Comparison of ENCODE assay signal across 15 cellular contexts in genomic region chr16:27827765-27828164, GRCh38.
DNase-seq lines count a peak whose midpoint lies in the region; ATAC-seq and TF ChIP-seq lines count a peak whose summit lies in the region.
"Had no signal": no experiment of that assay in that cellular context is flagged by ENCODE, and none has a peak within 500 bp of the region (broad histone marks: within the 10 kb centered on the region; RNA-seq: fewer than 3 reads in every experiment).

No MANE protein-coding gene starts in this region.

- no peak for TF ChIP-seq CTCF in IMR-90 (conservative IDR thresholded peaks at IDR 0.05; ENCODE audit: low read depth, low read length)
- no peak for TF ChIP-seq CTCF in endodermal cell (conservative IDR thresholded peaks at IDR 0.05)
- TF ChIP-seq CTCF in upper lobe of right lung (IDR thresholded peaks at IDR 0.05): no peak

- no peaks in the 10 kb centered on the region for H3K36me3 ChIP-seq in IMR-90 (ENCODE audit: control insufficient read depth, insufficient read depth, low read length)
- no peaks in the 10 kb centered on the region for H3K36me3 ChIP-seq in endodermal cell (ENCODE audit: control insufficient read depth, insufficient read depth, low read length)
- H3K36me3 ChIP-seq in upper lobe of right lung: no peaks in the 10 kb centered on the region
- H3K36me3 ChIP-seq: BLaER1 treated with 17β-estradiol and CSF1 and Interleukin-3, amounts not matched to agents 10 nM and 100 nM had no signal

- no peak overlapping the region for H3K23ac ChIP-seq in IMR-90 (ENCODE audit: low read depth, low read length)

- H3K9me3 ChIP-seq in IMR-90 (ENCODE audit: control insufficient read depth, insufficient read depth, low read length) (peaks cover 3% of the 10 kb centered on the region; the same call in 1 of the 2 replicates), endodermal cell (ENCODE audit: control insufficient read depth, low read length) (peaks cover 7% of the 10 kb centered on the region), upper lobe of right lung (no peaks in the 10 kb centered on the region)

- no peak overlapping the region for H3K4me2 ChIP-seq in IMR-90 (ENCODE audit: low read depth, low read length)
- H3K4me2 ChIP-seq: BLaER1 treated with 17β-estradiol and CSF1 and Interleukin-3, amounts not matched to agents 10 nM and 100 nM had no signal

- no peaks in the 10 kb centered on the region for H4K20me1 ChIP-seq in IMR-90 (ENCODE audit: insufficient read depth, low read length)
- H4K20me1 ChIP-seq: BLaER1 treated with 17β-estradiol and CSF1 and Interleukin-3, amounts not matched to agents 10 nM and 100 nM had no signal

- no peak overlapping the region for H2AK5ac ChIP-seq in IMR-90 (ENCODE audit: low read depth, low read length)

- no peak overlapping the region for H3K56ac ChIP-seq in IMR-90 (ENCODE audit: extremely low read depth, insufficient read depth, low read length)

- peaks cover 22% of the 10 kb centered on the region for H3K27me3 Mint-ChIP-seq in endodermal cell (ENCODE audit: insufficient read depth)
- H3K27me3 Mint-ChIP-seq: B cell had no signal

- H3K4ac ChIP-seq in IMR-90 (ENCODE audit: low read depth, low read length): no peak overlapping the region

- no peak overlapping the region for H2BK20ac ChIP-seq in IMR-90 (ENCODE audit: low read depth, low read length)

- no peak overlapping the region for H3K14ac ChIP-seq in IMR-90 (replicated peaks; ENCODE audit: low read depth, low read length)

- no peak for TF ChIP-seq POLR2A in IMR-90 (IDR thresholded peaks at IDR 0.05; ENCODE audit: low read depth, low read length)

- CTCF ChIA-PET in IMR-90 (lab: Yijun Ruan, JAX): no interaction called here

- H3K18ac ChIP-seq in IMR-90 (ENCODE audit: low read depth, low read length): no peak overlapping the region

- WGBS in IMR-90 (ENCODE audit: extremely low coverage in 2 of 2, insufficient read length in 1 of 2), 2 experiments: 81% methylated on average over 3 of the region's 3 CpGs; no CpG with 5 or more reads in 1 of the 2 experiments
- WGBS in endodermal cell (ENCODE audit: insufficient coverage in 1 of 2, insufficient read length in 1 of 2), 2 experiments: 86% methylated on average over 3 of the region's 3 CpGs; no CpG with 5 or more reads in 1 of the 2 experiments

- no peaks in the 10 kb centered on the region for H3K79me1 ChIP-seq in IMR-90 (ENCODE audit: low read depth in 1 of 2, low read length in 2 of 2)

- no peak overlapping the region for H2BK120ac ChIP-seq in IMR-90 (ENCODE audit: low read depth, low read length)

- H3K9me3 Mint-ChIP-seq in endodermal cell: peaks cover 19% of the 10 kb centered on the region

- H4K8ac ChIP-seq in IMR-90 (ENCODE audit: low read depth in 2 of 2, low read length in 2 of 2): no peak overlapping the region

- no peak overlapping the region for H2AFZ ChIP-seq in IMR-90 (replicated peaks; ENCODE audit: low read length, poor library complexity)
- H2AFZ ChIP-seq: GM23248 had no signal

- no peak overlapping the region for H2BK15ac ChIP-seq in IMR-90 (ENCODE audit: low read depth, low read length)

- dilution Hi-C loops in IMR-90 (cut with HindIII; ENCODE audit: low sequenced_read_pairs, unreplicated experiment): no loop called here

- in situ Hi-C loops in IMR-90 (cut with MboI; ENCODE audit: low sequenced_read_pairs): no loop called here

- no peak for DNase-seq in IMR-90
- peak; percentile 3 for DNase-seq in endodermal cell
- DNase-seq in sciatic nerve (ENCODE audit: low spot score): peak; percentile 4
- peak; percentile 7 for DNase-seq in upper lobe of right lung
- DNase-seq in stimulated activated CD4-positive, alpha-beta T cell treated with anti-CD3 and anti-CD28 coated beads, Interleukin-4, amount 100 ng/mL, for 1 hour: no peak
- no peak for DNase-seq in NCI-H748 (lab: John Stamatoyannopoulos, UW; ENCODE audit: unreplicated experiment)
- DNase-seq in C1 segment of cervical spinal cord (lab: John Stamatoyannopoulos, UW): no peak
- DNase-seq: CD4-positive, CD25-positive, alpha-beta regulatory T cell; CD8-positive, alpha-beta memory T cell; COR-L47; DMS 273 treated with DMSO at 0.1 percent for 48 hours; GM23248 had no signal

- H2BK5ac ChIP-seq in IMR-90 (ENCODE audit: low read depth, low read length, poor library complexity, severe bottlenecking): peak overlapping the region; percentile 30

- peaks cover 6% of the 10 kb centered on the region for H3K4me1 Mint-ChIP-seq in endodermal cell
- H3K4me1 Mint-ChIP-seq: B cell; CD4-positive, CD25-positive, alpha-beta regulatory T cell; CD8-positive, alpha-beta memory T cell had no signal

- H3K36me3 Mint-ChIP-seq in endodermal cell (ENCODE audit: low read depth): peaks cover 4% of the 10 kb centered on the region
- H3K36me3 Mint-ChIP-seq: CD4-positive, CD25-positive, alpha-beta regulatory T cell had no signal

- peaks cover 7% of the 10 kb centered on the region for H3K27me3 ChIP-seq in IMR-90 (ENCODE audit: control insufficient read depth, insufficient read depth, low read length)
- no peaks in the 10 kb centered on the region for H3K27me3 ChIP-seq in endodermal cell (ENCODE audit: control insufficient read depth, insufficient read depth, low read length, poor library complexity, severe bottlenecking)
- H3K27me3 ChIP-seq in upper lobe of right lung: no peaks in the 10 kb centered on the region
- H3K27me3 ChIP-seq: BLaER1 treated with 17β-estradiol and CSF1 and Interleukin-3, amounts not matched to agents 10 nM and 100 nM had no signal

- no peak overlapping the region for H3K27ac Mint-ChIP-seq in endodermal cell
- H3K27ac Mint-ChIP-seq: B cell had no signal

- intact Hi-C loops in IMR-90 (cut with micrococcal nuclease) (no loop called here), sciatic nerve (cut with DNase I) (no loop called here), upper lobe of right lung (cut with DNase I) (no loop called here)

- H3K4me1 ChIP-seq in IMR-90 (ENCODE audit: control insufficient read depth, insufficient read depth, low read length) (no peaks in the 10 kb centered on the region), endodermal cell (ENCODE audit: control insufficient read depth, insufficient read depth, low read length) (peaks cover 2% of the 10 kb centered on the region), upper lobe of right lung (no peaks in the 10 kb centered on the region)

- TF ChIP-seq RAD21 in IMR-90 (IDR thresholded peaks at IDR 0.05; ENCODE audit: low read length): no peak

- POLR2A ChIA-PET in IMR-90 (lab: Charles Lee; ENCODE audit: unreplicated experiment): interaction anchor here (0.7 kb wide), 1 partner anchor 15 kb away, joined by 3 read pairs; no protein-coding TSS in a partner anchor

- H3K4me3 Mint-ChIP-seq in endodermal cell: no peak overlapping the region
- H3K4me3 Mint-ChIP-seq: B cell; CD4-positive, CD25-positive, alpha-beta regulatory T cell; CD8-positive, alpha-beta memory T cell had no signal

- H3K27ac ChIP-seq in IMR-90 (ENCODE audit: insufficient read depth, low read length) (no peak overlapping the region), endodermal cell (ENCODE audit: low read depth, low read length) (no peak overlapping the region), upper lobe of right lung (no peak overlapping the region)
- H3K27ac ChIP-seq: BLaER1 treated with 17β-estradiol and CSF1 and Interleukin-3, amounts not matched to agents 10 nM and 100 nM; GM23248 had no signal

- no peak overlapping the region for H3K4me3 ChIP-seq in IMR-90 (ENCODE audit: insufficient read depth, low read depth, low read length)
- no peak overlapping the region for H3K4me3 ChIP-seq in endodermal cell (ENCODE audit: low read length)
- H3K4me3 ChIP-seq in upper lobe of right lung: no peak overlapping the region
- H3K4me3 ChIP-seq: BLaER1 treated with 17β-estradiol and CSF1 and Interleukin-3, amounts not matched to agents 10 nM and 100 nM; GM23248 had no signal

- H3K9ac ChIP-seq in IMR-90 (ENCODE audit: low read depth, low read length): no peak overlapping the region
- no peak overlapping the region for H3K9ac ChIP-seq in endodermal cell (ENCODE audit: extremely low read depth, low read length, poor library complexity, severe bottlenecking)
- H3K9ac ChIP-seq: BLaER1 treated with 17β-estradiol and CSF1 and Interleukin-3, amounts not matched to agents 10 nM and 100 nM; GM23248 had no signal

- H4K5ac ChIP-seq in IMR-90 (ENCODE audit: low read depth, low read length): no peak overlapping the region

- BruUV-seq in IMR-90 (replicated peaks; lab: Mats Ljungman, UMichigan): no TSS peak

- H3K9me1 ChIP-seq in IMR-90 (ENCODE audit: insufficient read depth, low read length): no peaks in the 10 kb centered on the region

- H2AK9ac ChIP-seq in IMR-90 (replicated peaks; ENCODE audit: low read depth, low read length, poor library complexity): no peak overlapping the region

- ATAC-seq in IMR-90 (ENCODE audit: low read depth) (no peak), sciatic nerve (no peak), upper lobe of right lung (no peak)
- ATAC-seq: HCT116 had no signal

- H4K91ac ChIP-seq in IMR-90 (ENCODE audit: insufficient read depth, low read depth, low read length): no peak overlapping the region

TF ChIP-seq in IMR-90, 13 proteins besides CTCF, POLR2A, EP300 and RAD21:
- TF ChIP-seq NFE2L2 (IDR thresholded peaks at IDR 0.05; ENCODE audit: low read depth, low read length) (no peak), SMC3 (IDR thresholded peaks at IDR 0.05; ENCODE audit: low read depth, low read length) (no peak), RFX5 (IDR thresholded peaks at IDR 0.05; ENCODE audit: low read depth, low read length) (no peak), CHD1 (IDR thresholded peaks at IDR 0.05; ENCODE audit: low read depth, low read length) (no peak), BHLHE40 (IDR thresholded peaks at IDR 0.05; ENCODE audit: low read depth, low read length) (no peak), FOS (IDR thresholded peaks at IDR 0.05; ENCODE audit: low read depth, low read length) (no peak), MAFK (IDR thresholded peaks at IDR 0.05; ENCODE audit: low read depth, low read length) (no peak), USF2 (IDR thresholded peaks at IDR 0.05; ENCODE audit: low read depth, low read length) (no peak)

Comparison
In these comparisons a context has a peak if more than half of its experiments do, and no peak if none do; other contexts are left out.
1. DNase-seq: peak in endodermal cell (single experiment), sciatic nerve (single experiment) and upper lobe of right lung (single experiment); none in IMR-90 (single experiment), stimulated activated CD4-positive, alpha-beta T cell treated with anti-CD3 and anti-CD28 coated beads, Interleukin-4, amount 100 ng/mL, for 1 hour (single experiment), NCI-H748 (single experiment) and C1 segment of cervical spinal cord (0 of 14).